20 cellular contexts compared by ENCODE assay signal in genomic region chr12:75628916-75629315, GRCh38.
DNase-seq lines count a peak whose midpoint lies in the region; ATAC-seq, FAIRE-seq and TF ChIP-seq lines count a peak whose summit lies in the region.
"Had no signal": no experiment of that assay in that cellular context is flagged by ENCODE, and none has a peak within 500 bp of the region (broad histone marks: within the 10 kb centered on the region; RNA-seq: fewer than 3 reads in every experiment).

No MANE protein-coding gene starts in this region.

- H3K27me3 ChIP-seq in HepG2 (ENCODE audit: control insufficient read depth in 1 of 2, insufficient read depth in 2 of 2, low read length in 2 of 2) (no peaks in the 10 kb centered on the region), right lobe of liver (no peaks in the 10 kb centered on the region), hepatocyte (no peaks in the 10 kb centered on the region), WERI-Rb-1 (ENCODE audit: insufficient read depth, low read depth, severe bottlenecking) (no peaks in the 10 kb centered on the region)
- H3K27me3 ChIP-seq: MG63 had no signal

- CTCF ChIA-PET in HepG2 (lab: Yijun Ruan, JAX; ENCODE audit: low intra/inter-chr PET ratio, low total read pairs) = no interaction called here

- no peak overlapping the region for H3K4me3 ChIP-seq in HepG2 (replicated peaks in 1 of 3; ENCODE audit: insufficient read depth in 1 of 3, low read depth in 2 of 3, low read length in 3 of 3)
- H3K4me3 ChIP-seq in right lobe of liver = no peak overlapping the region
- no peak overlapping the region for H3K4me3 ChIP-seq in hepatocyte
- H3K4me3 ChIP-seq in WERI-Rb-1 (ENCODE audit: low read depth, low read length) = no peak overlapping the region
- H3K4me3 ChIP-seq: MG63 had no signal

- TF ChIP-seq POLR2A in HepG2 (IDR thresholded peaks at IDR 0.05; ENCODE audit: insufficient read depth in 1 of 2, low read depth in 2 of 2, low read length in 2 of 2) (no peak), right lobe of liver (IDR thresholded peaks at IDR 0.05) (no peak)

- in situ Hi-C loops in HepG2 (cut with HindIII; ENCODE audit: extremely low pct_ligation_motif_present, low pct_unique_long_range_greater_than_20kb) = loop anchor here (5.0 kb wide), 1 partner anchor 403 kb away; the partner anchor contains the start of gene PHLDA1

- no peak for TF ChIP-seq CTCF in HepG2 (CRISPR knock-in tag; IDR thresholded peaks at IDR 0.05)
- no peak for TF ChIP-seq CTCF in right lobe of liver (IDR thresholded peaks at IDR 0.05)
- no peak for TF ChIP-seq CTCF in hepatocyte (IDR thresholded peaks at IDR 0.05; ENCODE audit: poor library complexity)
- no peak for TF ChIP-seq CTCF in WERI-Rb-1 (IDR thresholded peaks at IDR 0.05; ENCODE audit: low read depth, low read length)

- peak in 1 of 2 experiments; percentile 70; a peak in 2 of 4 replicates for TF ChIP-seq EP300 in HepG2 (IDR thresholded peaks at IDR 0.05; ENCODE audit: low read depth in 2 of 2, low read length in 2 of 2)
- no peak for TF ChIP-seq EP300 in HepG2 (CRISPR knock-in tag; IDR thresholded peaks at IDR 0.05; ENCODE audit: borderline replicate concordance)

- H3K4me2 ChIP-seq in HepG2 (ENCODE audit: low read depth, low read length) (0 out of 2 replicates have a peak overlapping the region, but pooled peaks have one; percentile 21), hepatocyte (no peak overlapping the region)

- FAIRE-seq in HepG2 (lab: Jason Lieb, UNC) = peak; percentile 53
- FAIRE-seq in GM19239 (lab: Jason Lieb, UNC) = no peak
- FAIRE-seq: G401.6, GM12891 had no signal

- H3K4me1 ChIP-seq in HepG2 (ENCODE audit: insufficient read depth, low read length) (peaks cover 43% of the 10 kb centered on the region), right lobe of liver (peaks cover 0 to 5% (median 1%) of the 10 kb centered on the region in 4 donors), hepatocyte (ENCODE audit: insufficient read depth) (no peaks in the 10 kb centered on the region)

- DNase-seq in HepG2 (ENCODE audit: low spot score) (peak; percentile 77), right lobe of liver (no peak), NCI-H526 treated with DMSO at 0.1 percent for 48 hours (lab: John Stamatoyannopoulos, UW) (peak; percentile 24), hepatocyte (ENCODE audit: low spot score) (no peak), WERI-Rb-1 (no peak), GM19239 (ENCODE audit: insufficient read length, low spot score) (no peak)
- DNase-seq: ACHN; CD4-positive, CD25-positive, alpha-beta regulatory T cell; DMS79 treated with DMSO at 0.1 percent for 48 hours; KBM-7; MG63; NCI-H1092 treated with DMSO at 0.1 percent for 48 hours; NCI-H187 treated with DMSO at 0.1 percent for 48 hours; NCI-H774 had no signal

- no peaks in the 10 kb centered on the region for H3K9me2 ChIP-seq in hepatocyte (replicated peaks; ENCODE audit: insufficient read depth)

- H3K79me2 ChIP-seq in HepG2 (ENCODE audit: insufficient read depth, low read length) (no peaks in the 10 kb centered on the region), hepatocyte (no peaks in the 10 kb centered on the region)

- H3K36me3 ChIP-seq in HepG2 (replicated peaks in 1 of 2; ENCODE audit: control insufficient read depth in 1 of 2, insufficient read depth in 2 of 2, low read length in 2 of 2) (no peaks in the 10 kb centered on the region), right lobe of liver (no peaks in the 10 kb centered on the region), hepatocyte (replicated peaks; ENCODE audit: insufficient read depth, low read depth) (no peaks in the 10 kb centered on the region), WERI-Rb-1 (no peaks in the 10 kb centered on the region)
- H3K36me3 ChIP-seq: MG63 had no signal

- H4K20me1 ChIP-seq in HepG2 (ENCODE audit: insufficient read depth, low read length) = no peaks in the 10 kb centered on the region
- H4K20me1 ChIP-seq in hepatocyte (ENCODE audit: insufficient read depth, poor library complexity, severe bottlenecking) = no peaks in the 10 kb centered on the region

- intact Hi-C loops in HepG2 (cut with micrococcal nuclease; ENCODE audit: unreplicated experiment) = loop anchor here (2.0 to 10.0 kb wide), 3 partner anchors 104 to 402 kb away; partner anchors contain the start of gene PHLDA1
- intact Hi-C loops in right lobe of liver (cut with DNase I) = no loop called here

- POLR2A ChIA-PET in HepG2 (lab: Yijun Ruan, JAX) = interaction anchor here (1.1 to 3.2 kb wide), 4 partner anchors 38 to 408 kb away, joined by 3 to 17 read pairs (median 8); partner anchors contain the start of gene PHLDA1

- no peak overlapping the region; the same call in 1 of the 2 replicates for H3K9ac ChIP-seq in HepG2 (ENCODE audit: insufficient read depth, low read depth, low read length)

- H2AFZ ChIP-seq in HepG2 (ENCODE audit: low read length) (peak overlapping the region; percentile 65), hepatocyte (peak overlapping the region; percentile 8)

- H3K27ac ChIP-seq in HepG2 (ENCODE audit: extremely low read length, insufficient read depth, low read length) (peak overlapping the region; percentile 52), right lobe of liver (no peak overlapping the region), hepatocyte (no peak overlapping the region), WERI-Rb-1 (no peak overlapping the region)
- H3K27ac ChIP-seq: HL-60, RWPE1 had no signal

- no peaks in the 10 kb centered on the region for H3K9me3 ChIP-seq in HepG2 (ENCODE audit: low read length)
- H3K9me3 ChIP-seq in right lobe of liver = no peaks in the 10 kb centered on the region
- H3K9me3 ChIP-seq in hepatocyte (ENCODE audit: low read depth) = no peaks in the 10 kb centered on the region
- no peaks in the 10 kb centered on the region for H3K9me3 ChIP-seq in WERI-Rb-1 (ENCODE audit: severe bottlenecking)
- H3K9me3 ChIP-seq: MG63 had no signal

- no TSS peak for BruUV-seq in HepG2 (replicated peaks; lab: Mats Ljungman, UMichigan)

- ATAC-seq in HepG2 (peak; percentile 78), right lobe of liver (no peak), GM18502 (IDR thresholded peaks at IDR 0.05; ENCODE audit: poor library complexity, unreplicated experiment) (no peak), HG03196 (IDR thresholded peaks at IDR 0.05; ENCODE audit: unreplicated experiment) (no peak)

- TF ChIP-seq RAD21 in HepG2 (CRISPR knock-in tag; IDR thresholded peaks at IDR 0.05) = no peak

TF ChIP-seq in HepG2, 621 proteins besides CTCF, POLR2A, EP300 and RAD21 (continues in another document):
- TF ChIP-seq ISL2 (CRISPR knock-in tag; IDR thresholded peaks at IDR 0.05) = peak; percentile 96
- TF ChIP-seq SAP130 (CRISPR knock-in tag; IDR thresholded peaks at IDR 0.05; ENCODE audit: low read depth) = peak; percentile 45; the same call in 1 of the 2 replicates
- no peak for TF ChIP-seq GTF3A (CRISPR knock-in tag; conservative IDR thresholded peaks at IDR 0.05)
- TF ChIP-seq CREM (IDR thresholded peaks at IDR 0.05) = peak; percentile 45; the same call in 1 of the 2 replicates
- TF ChIP-seq CREM (CRISPR knock-in tag; IDR thresholded peaks at IDR 0.05) = no peak
- TF ChIP-seq PPARG (CRISPR knock-in tag; conservative IDR thresholded peaks at IDR 0.05) = 0 out of 2 replicates have a peak, but pooled peaks have one; percentile 18
- TF ChIP-seq NFYB (CRISPR knock-in tag; IDR thresholded peaks at IDR 0.05) = no peak
- TF ChIP-seq MED1 (CRISPR knock-in tag; IDR thresholded peaks at IDR 0.05) = peak; percentile 75
- no peak for TF ChIP-seq ZNF335 (CRISPR knock-in tag; IDR thresholded peaks at IDR 0.05)
- TF ChIP-seq TARDBP (CRISPR knock-in tag; IDR thresholded peaks at IDR 0.05) = no peak
- peak; percentile 83 for TF ChIP-seq ZNF609 (CRISPR knock-in tag; IDR thresholded peaks at IDR 0.05; ENCODE audit: borderline replicate concordance)
- no peak for TF ChIP-seq NFE2 (CRISPR knock-in tag; IDR thresholded peaks at IDR 0.05)
- TF ChIP-seq HMG20A (CRISPR knock-in tag; IDR thresholded peaks at IDR 0.05; ENCODE audit: borderline replicate concordance) = peak; percentile 38; the same call in 1 of the 2 replicates

Comparison
In these comparisons a context has a peak if more than half of its experiments do, and no peak if none do; other contexts are left out.
1. DNase-seq: peak in HepG2 (single experiment) and NCI-H526 treated with DMSO at 0.1 percent for 48 hours (single experiment); none in right lobe of liver (0 of 3), hepatocyte (single experiment), WERI-Rb-1 (single experiment) and GM19239 (single experiment).